Comparison of ENCODE assay signal across 11 cellular contexts in the genomic region with DNA sequence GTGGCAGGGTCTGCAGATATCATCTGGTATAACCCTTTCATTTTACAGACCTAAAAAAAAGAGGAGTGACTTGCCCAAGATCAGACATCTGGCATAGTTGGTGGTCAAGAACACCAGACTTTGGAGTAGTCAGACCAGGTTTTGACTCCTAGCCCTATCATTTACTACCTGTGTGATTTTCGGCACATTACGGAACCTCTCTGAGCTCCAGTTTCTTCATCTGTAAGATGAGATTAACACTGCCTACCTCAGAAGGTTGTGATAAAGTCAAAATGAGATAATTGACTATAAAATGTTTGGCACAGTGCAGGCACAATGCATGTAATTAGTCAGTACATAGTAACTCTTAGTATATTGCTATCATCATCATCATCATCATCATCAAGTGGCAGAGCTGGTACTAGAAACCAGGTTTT. TPM values are rescaled to one million over a fixed set of nuclear protein-coding genes. Genes with fewer than 3 reads are reported as not detected.
DNase-seq lines count a peak whose midpoint lies in the region; ATAC-seq and TF ChIP-seq lines count a peak whose summit lies in the region.
"Had no signal": no experiment of that assay in that cellular context is flagged by ENCODE, and none has a peak within 500 bp of the region (broad histone marks: within the 10 kb centered on the region; RNA-seq: fewer than 3 reads in every experiment).

No MANE protein-coding gene starts in this region.

- H3K4me1 ChIP-seq in HEK293 (ENCODE audit: control insufficient read depth, insufficient read depth, low read length), result no peaks in the 10 kb centered on the region

- no peaks in the 10 kb centered on the region for H3K9me3 Mint-ChIP-seq in activated naive CD8-positive, alpha-beta T cell treated with anti-CD3 and anti-CD28 coated beads, Interleukin-2, amount 50 U/mL, for 24 hours

- H3K27ac ChIP-seq in AG04450 (ENCODE audit: low read depth, low read length), result no peak overlapping the region
- no peak overlapping the region for H3K27ac ChIP-seq in HEK293 (ENCODE audit: extremely low read depth, low read depth, low read length)

- no peak for TF ChIP-seq CTCF in AG04450 (IDR thresholded peaks at IDR 0.05; ENCODE audit: low read depth, low read length)
- TF ChIP-seq CTCF in HEK293 (tag by site-specific recombination; IDR thresholded peaks at IDR 0.05), result no peak
- no peak for TF ChIP-seq CTCF in kidney epithelial cell (IDR thresholded peaks at IDR 0.05; ENCODE audit: insufficient read depth, low read length, poor library complexity, severe bottlenecking)

- DNase-seq in AG04450 (ENCODE audit: low read depth, low spot score) (no peak), kidney epithelial cell (ENCODE audit: low read depth) (no peak), AG20443 (ENCODE audit: low spot score) (no peak), NCI-H69 (lab: John Stamatoyannopoulos, UW) (no peak), Kasumi-1 (lab: John Stamatoyannopoulos, UW) (no peak)
- no peak for DNase-seq in activated naive CD8-positive, alpha-beta T cell treated with anti-CD3 and anti-CD28 coated beads, Interleukin-2, amount 50 U/mL, for 24 hours
- DNase-seq: effector memory CD4-positive, alpha-beta T cell; GDM1; sigmoid colon had no signal

- CTCF ChIA-PET in AG04450 (lab: Charles Lee) (no interaction called here), HEK293 (lab: Yijun Ruan, JAX) (interaction anchor here (0.7 to 0.9 kb wide), 2 partner anchors 34 to 36 kb away, joined by 3 to 4 read pairs; no protein-coding TSS in a partner anchor)

- H3K27me3 Mint-ChIP-seq in activated naive CD8-positive, alpha-beta T cell treated with anti-CD3 and anti-CD28 coated beads, Interleukin-2, amount 50 U/mL, for 24 hours, result peaks cover 31% of the 10 kb centered on the region

- H3K27me3 ChIP-seq in AG04450 (ENCODE audit: control insufficient read depth, insufficient read depth, low read length) (peaks cover 4% of the 10 kb centered on the region), kidney epithelial cell (ENCODE audit: control insufficient read depth, insufficient read depth, low read length) (no peaks in the 10 kb centered on the region)

- H3K4me3 ChIP-seq in AG04450 (ENCODE audit: low read depth, low read length) (peak overlapping the region; percentile 78), HEK293 (ENCODE audit: low read depth, low read length) (peak overlapping the region; percentile 88), kidney epithelial cell (ENCODE audit: low read depth, low read length) (peak overlapping the region; percentile 63)

- H3K36me3 ChIP-seq in HEK293 (ENCODE audit: control insufficient read depth in 2 of 2, insufficient read depth in 1 of 2, low read length in 2 of 2) (peaks cover 0 to 7% of the 10 kb centered on the region in 2 experiments; a peak in 1 of 3 replicates), kidney epithelial cell (ENCODE audit: control insufficient read depth, insufficient read depth, low read length) (no peaks in the 10 kb centered on the region)
- H3K36me3 ChIP-seq: sigmoid colon had no signal

- ATAC-seq in activated naive CD8-positive, alpha-beta T cell treated with anti-CD3 and anti-CD28 coated beads, Interleukin-2, amount 50 U/mL, for 24 hours, result no peak
- no peak for ATAC-seq in GM18520 (IDR thresholded peaks at IDR 0.05; ENCODE audit: unreplicated experiment)

- POLR2A ChIA-PET in AG04450 (lab: Yijun Ruan, JAX), result no interaction called here
- POLR2A ChIA-PET in HEK293 (lab: Yijun Ruan, JAX), result no interaction called here

- H3K9me3 ChIP-seq in AG04450 (ENCODE audit: control insufficient read depth, insufficient read depth, low read length) (no peaks in the 10 kb centered on the region), HEK293 (ENCODE audit: control insufficient read depth, insufficient read depth, low read depth, low read length) (no peaks in the 10 kb centered on the region)
- H3K9me3 ChIP-seq: sigmoid colon had no signal

- H3K27ac Mint-ChIP-seq in activated naive CD8-positive, alpha-beta T cell treated with anti-CD3 and anti-CD28 coated beads, Interleukin-2, amount 50 U/mL, for 24 hours, result peak overlapping the region; percentile 48

- peak overlapping the region; percentile 89 for H3K4me3 Mint-ChIP-seq in activated naive CD8-positive, alpha-beta T cell treated with anti-CD3 and anti-CD28 coated beads, Interleukin-2, amount 50 U/mL, for 24 hours

- H3K4me1 Mint-ChIP-seq in activated naive CD8-positive, alpha-beta T cell treated with anti-CD3 and anti-CD28 coated beads, Interleukin-2, amount 50 U/mL, for 24 hours, result peaks cover 59% of the 10 kb centered on the region

- H3K36me3 Mint-ChIP-seq in activated naive CD8-positive, alpha-beta T cell treated with anti-CD3 and anti-CD28 coated beads, Interleukin-2, amount 50 U/mL, for 24 hours (ENCODE audit: low read depth), result peaks cover 29% of the 10 kb centered on the region

TF ChIP-seq in HEK293, 187 proteins besides CTCF, POLR2A, EP300 and RAD21:
- TF ChIP-seq OSR2 (tag by site-specific recombination; IDR thresholded peaks at IDR 0.05) (0 out of 2 replicates have a peak, but pooled peaks have one; percentile 24), ZSCAN30 (tag by site-specific recombination; IDR thresholded peaks at IDR 0.05) (no peak), ZNF404 (tag by site-specific recombination; IDR thresholded peaks at IDR 0.05) (no peak), ZNF768 (tag by site-specific recombination; IDR thresholded peaks at IDR 0.05) (0 out of 2 replicates have a peak, but pooled peaks have one; percentile 41), ZNF513 (tag by site-specific recombination; IDR thresholded peaks at IDR 0.05) (peak; percentile 92)

RNA-seq across cellular contexts. Expression of gene STRIP2, which starts 1.2 kb away (rescaled TPM):
- 1.3 and 1.7 TPM in 2 replicates for polyA plus RNA-seq in AG04450 (2011; rRNA removed)
- polyA minus RNA-seq in AG04450 (2011; rRNA and poly(A)+ RNA removed), result 2.3 and 3.1 TPM in 2 replicates
- total RNA-seq in kidney epithelial cell, result 2.3 and 3.5 TPM in 2 replicates
